ENCODE assay signal across 17 cellular contexts in genomic region chr1:3321559-3322439, GRCh38.
DNase-seq lines count a peak whose midpoint lies in the region; ATAC-seq and TF ChIP-seq lines count a peak whose summit lies in the region.
"Had no signal": no experiment of that assay in that cellular context is flagged by ENCODE, and none has a peak within 500 bp of the region (broad histone marks: within the 10 kb centered on the region; RNA-seq: fewer than 3 reads in every experiment).

No MANE protein-coding gene starts in this region.

- WGBS in psoas muscle, 3 donors, result 74 to 77% (median 75%) methylated on average over 25 of the region's 25 CpGs

- H3K4me1 ChIP-seq in BLaER1, result peaks cover 28% of the 10 kb centered on the region
- no peaks in the 10 kb centered on the region for H3K4me1 ChIP-seq in psoas muscle

- no peaks in the 10 kb centered on the region for H3K36me3 ChIP-seq in BLaER1
- H3K36me3 ChIP-seq in psoas muscle (ENCODE audit: insufficient read depth in 1 of 2, low read depth in 1 of 2), result no peaks in the 10 kb centered on the region

- ATAC-seq in GM18858 (IDR thresholded peaks at IDR 0.05; ENCODE audit: unreplicated experiment), result no peak
- ATAC-seq in GM19324 (IDR thresholded peaks at IDR 0.05; ENCODE audit: low FRiP score, unreplicated experiment), result no peak
- ATAC-seq in psoas muscle, result no peak
- ATAC-seq: T-helper 17 cell had no signal

- no peak overlapping the region for H3K4me3 ChIP-seq in BLaER1
- H3K4me3 ChIP-seq in psoas muscle, result no peak overlapping the region

- H3K27me3 ChIP-seq in BLaER1 (peaks cover 33% of the 10 kb centered on the region), psoas muscle (ENCODE audit: insufficient read depth in 3 of 3, low read length in 2 of 3) (peaks cover 0 to 45% (median 3%) of the 10 kb centered on the region in 3 donors)

- H3K9me3 ChIP-seq in BLaER1 (peaks cover 11% of the 10 kb centered on the region), psoas muscle (no peaks in the 10 kb centered on the region)

- H3K27ac ChIP-seq in BLaER1 (no peak overlapping the region), psoas muscle (no peak overlapping the region)
- H3K27ac ChIP-seq: C4-2B had no signal

- H3K4me2 ChIP-seq in BLaER1, result 0 out of 2 replicates have a peak overlapping the region, but pooled peaks have one; percentile 2

- DNase-seq in DMS79 (lab: John Stamatoyannopoulos, UW), result peak; percentile 38
- DNase-seq in OCI-M1 (lab: John Stamatoyannopoulos, UW), result peak; percentile 22
- DNase-seq in left kidney (ENCODE audit: low read depth, low spot score), result peak; percentile 75
- no peak for DNase-seq in psoas muscle
- DNase-seq: COR-L47, DND-41, GF-D8, H9, NCI-H146, NCI-H2107, NCI-H82, SHP77 treated with DMSO at 0.1 percent for 48 hours, T-helper 17 cell had no signal

- intact Hi-C loops in psoas muscle (cut with DNase I), result no loop called here

- H4K20me1 ChIP-seq in BLaER1, result peaks cover 16% of the 10 kb centered on the region; the same call in 1 of the 2 replicates

- no peak for TF ChIP-seq CTCF in psoas muscle (IDR thresholded peaks at IDR 0.05)

- H3K9ac ChIP-seq in BLaER1, result no peak overlapping the region

Comparison
In these comparisons a context has a peak if more than half of its experiments do, and no peak if none do; other contexts are left out.
1. DNase-seq: peak in DMS79 (single experiment), OCI-M1 (single experiment) and left kidney (single experiment); none in psoas muscle (0 of 2).